Comparison of ENCODE assay signal across 24 cellular contexts in the genomic region with DNA sequence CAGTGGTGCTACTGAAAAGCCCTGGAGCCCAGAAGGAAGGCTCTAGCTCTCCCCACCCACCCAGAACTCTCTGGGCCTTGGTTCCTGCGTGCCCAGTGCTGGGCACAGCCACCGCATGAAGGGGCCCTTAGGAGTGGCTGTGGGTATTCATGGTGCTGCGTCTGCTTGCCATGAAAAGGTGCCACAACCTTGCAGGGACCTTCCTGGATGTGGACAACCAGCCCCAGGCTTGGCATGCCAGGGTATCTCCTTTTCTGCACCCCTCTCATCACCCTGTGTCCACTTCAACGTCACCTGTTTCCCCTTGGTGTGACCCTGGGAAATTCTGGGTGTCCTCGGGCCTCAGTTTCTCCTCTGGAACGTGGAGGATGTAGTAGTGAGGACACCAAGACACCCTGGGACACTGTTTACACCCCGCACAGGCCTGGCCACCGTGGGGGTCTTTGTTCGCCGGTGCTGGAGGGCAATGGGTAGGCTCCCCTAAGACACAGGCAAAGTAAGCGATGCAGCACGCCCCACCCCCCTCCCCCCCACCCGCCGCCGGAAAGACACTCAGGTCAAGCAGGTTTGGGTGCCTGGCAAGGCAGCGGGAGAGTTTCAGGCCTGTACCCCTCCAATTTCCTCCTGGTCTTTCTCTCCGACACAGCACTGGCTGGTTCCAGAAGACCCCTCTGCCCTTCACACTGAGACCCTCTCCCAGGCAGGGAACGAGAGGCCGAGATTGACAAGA. TPM values are rescaled to one million over a fixed set of nuclear protein-coding genes. Genes with fewer than 3 reads are reported as not detected.
DNase-seq lines count a peak whose midpoint lies in the region; ATAC-seq and TF ChIP-seq lines count a peak whose summit lies in the region.
"Had no signal": no experiment of that assay in that cellular context is flagged by ENCODE, and none has a peak within 500 bp of the region (broad histone marks: within the 10 kb centered on the region; RNA-seq: fewer than 3 reads in every experiment).

No MANE protein-coding gene starts in this region.

- peaks cover under 1 to 8% of the 10 kb centered on the region in 2 donors for H3K4me1 ChIP-seq in breast epithelium
- H3K4me1 ChIP-seq in esophagus (ENCODE audit: control insufficient read depth in 2 of 2, insufficient read depth in 2 of 2, low read length in 1 of 2): peaks cover 0 to 35% of the 10 kb centered on the region in 2 donors
- peaks cover 12 to 19% of the 10 kb centered on the region in 2 donors for H3K4me1 ChIP-seq in thyroid gland

- H3K4me3 ChIP-seq in breast epithelium: no peak overlapping the region
- peak overlapping the region in 1 of 2 donors; percentile 14 for H3K4me3 ChIP-seq in esophagus (ENCODE audit: low read depth in 1 of 2, low read length in 2 of 2)
- H3K4me3 ChIP-seq in thyroid gland (replicated peaks in 1 of 3): no peak overlapping the region
- H3K4me3 ChIP-seq: A549, Peyer's patch, SJCRH30, stomach, tibial nerve had no signal

- H3K9me3 ChIP-seq in breast epithelium (no peaks in the 10 kb centered on the region), esophagus (ENCODE audit: control insufficient read depth in 2 of 2, insufficient read depth in 1 of 2, low read depth in 1 of 2, low read length in 1 of 2) (no peaks in the 10 kb centered on the region), thyroid gland (no peaks in the 10 kb centered on the region)
- H3K9me3 ChIP-seq: A549, neutrophil, Peyer's patch, SJCRH30, stomach, tibial nerve had no signal

- DNase-seq in breast epithelium (ENCODE audit: low spot score in 2 of 2): peak in 1 of 2 donors; percentile 20
- DNase-seq in MCF 10A (ENCODE audit: unreplicated experiment): no peak
- no peak for DNase-seq in neural crest cell (ENCODE audit: low read depth, low spot score)
- DNase-seq in type B pancreatic cell (ENCODE audit: extremely low spot score, unreplicated experiment): no peak
- DNase-seq in omental fat pad (ENCODE audit: low spot score): no peak
- DNase-seq in thyroid gland: no peak
- DNase-seq: activated CD4-positive, alpha-beta memory T cell treated with anti-CD3 and anti-CD28 coated beads, Interleukin-2, amount 10 ng/mL, durations not matched to agents 7 days and 5 days; effector CD4-positive, alpha-beta T cell; H9; kidney glomerular epithelial cell; NCI-H1092; NCI-H2171; SJCRH30 had no signal

- H3K4me3 Mint-ChIP-seq in MCF 10A (ENCODE audit: unreplicated experiment) (no peak overlapping the region), neural crest cell (no peak overlapping the region), type B pancreatic cell (peak overlapping the region; percentile 34)
- H3K4me3 Mint-ChIP-seq: activated CD4-positive, alpha-beta memory T cell treated with anti-CD3 and anti-CD28 coated beads, Interleukin-2, amount 10 ng/mL, durations not matched to agents 7 days and 5 days; B cell; brain; H9; T-cell had no signal

- BruUV-seq in MCF 10A (replicated peaks; lab: Mats Ljungman, UMichigan): no TSS peak

- ATAC-seq in omental fat pad (ENCODE audit: low FRiP score) (no peak), HG02884 (IDR thresholded peaks at IDR 0.05; ENCODE audit: unreplicated experiment) (no peak)
- ATAC-seq: A549; activated CD4-positive, CD25-positive, alpha-beta regulatory T cell treated with anti-CD3 and anti-CD28 coated beads, Interleukin-2, amount 50 U/mL, for 24 hours; T-cell had no signal

- CTCF ChIA-PET in MCF 10A (lab: Yijun Ruan, JAX): interaction anchor here (0.6 kb wide), 1 partner anchor 363 kb away, joined by 3 read pairs; no protein-coding TSS in a partner anchor

- H3K36me3 ChIP-seq in breast epithelium (no peaks in the 10 kb centered on the region), esophagus (ENCODE audit: control insufficient read depth in 2 of 2, insufficient read depth in 2 of 2, low read length in 1 of 2) (no peaks in the 10 kb centered on the region), thyroid gland (no peaks in the 10 kb centered on the region)
- H3K36me3 ChIP-seq: neutrophil, Peyer's patch, SJCRH30, stomach, tibial nerve had no signal

- no peak for TF ChIP-seq POLR2A in breast epithelium (IDR thresholded peaks at IDR 0.05)
- TF ChIP-seq POLR2A in thyroid gland (IDR thresholded peaks at IDR 0.05): no peak

- H3K27ac ChIP-seq in breast epithelium: peak overlapping the region; percentile 71 to 82
- H3K27ac ChIP-seq in esophagus (ENCODE audit: low read depth in 2 of 2, low read length in 1 of 2): peak overlapping the region; percentile 96 to 97
- H3K27ac ChIP-seq in thyroid gland: peak overlapping the region in 1 of 3 donors; percentile 56
- H3K27ac ChIP-seq: A549, neutrophil, SJCRH30, stomach, tibial nerve had no signal

- intact Hi-C loops in breast epithelium (cut with DNase I; ENCODE audit: low total_unique reads) (loop anchor here (5.0 to 10.0 kb wide), 2 partner anchors 236 to 1481 kb away; a partner anchor contains a TSS), MCF 10A (cut with micrococcal nuclease) (no loop called here), thyroid gland (cut with DNase I) (loop anchor here (10.0 kb wide), 3 partner anchors 136 to 626 kb away; no protein-coding TSS in a partner anchor)

- WGBS in esophagus, 2 donors: 51 to 64% methylated on average over 19 of the region's 19 CpGs
- WGBS in thyroid gland, 2 donors: 58 to 73% methylated on average over 8 to 19 of the region's 19 CpGs

- H3K27ac Mint-ChIP-seq in MCF 10A (ENCODE audit: low read depth, unreplicated experiment) (no peak overlapping the region), neural crest cell (ENCODE audit: unreplicated experiment) (peak overlapping the region; percentile 50), type B pancreatic cell (peak overlapping the region; percentile 90)
- H3K27ac Mint-ChIP-seq: activated CD4-positive, alpha-beta memory T cell treated with anti-CD3 and anti-CD28 coated beads, Interleukin-2, amount 10 ng/mL, durations not matched to agents 7 days and 5 days; B cell; brain; T-cell had no signal

- POLR2A ChIA-PET in MCF 10A (lab: Yijun Ruan, JAX): interaction anchor here (0.6 to 0.8 kb wide), 2 partner anchors 10 to 106 kb away, joined by 4 read pairs; no protein-coding TSS in a partner anchor

- H3K36me3 Mint-ChIP-seq in MCF 10A (ENCODE audit: insufficient read depth, unreplicated experiment) (no peaks in the 10 kb centered on the region), neural crest cell (ENCODE audit: low read depth) (no peaks in the 10 kb centered on the region), type B pancreatic cell (no peaks in the 10 kb centered on the region)
- H3K36me3 Mint-ChIP-seq: brain, T-cell had no signal

- no peaks in the 10 kb centered on the region for H3K9me3 Mint-ChIP-seq in MCF 10A (ENCODE audit: unreplicated experiment)
- no peaks in the 10 kb centered on the region for H3K9me3 Mint-ChIP-seq in neural crest cell
- no peaks in the 10 kb centered on the region for H3K9me3 Mint-ChIP-seq in type B pancreatic cell
- H3K9me3 Mint-ChIP-seq: activated CD4-positive, alpha-beta memory T cell treated with anti-CD3 and anti-CD28 coated beads, Interleukin-2, amount 10 ng/mL, durations not matched to agents 7 days and 5 days; brain; T-cell had no signal

- no peaks in the 10 kb centered on the region for H3K27me3 ChIP-seq in breast epithelium
- H3K27me3 ChIP-seq in esophagus (ENCODE audit: control insufficient read depth in 1 of 2, insufficient read depth in 2 of 2, low read length in 2 of 2): no peaks in the 10 kb centered on the region
- H3K27me3 ChIP-seq in thyroid gland: no peaks in the 10 kb centered on the region
- H3K27me3 ChIP-seq: neutrophil, Peyer's patch, stomach, tibial nerve had no signal

- no peak for TF ChIP-seq CTCF in breast epithelium (IDR thresholded peaks at IDR 0.05)
- TF ChIP-seq CTCF in MCF 10A (IDR thresholded peaks at IDR 0.05; ENCODE audit: unreplicated experiment): no peak
- TF ChIP-seq CTCF in neural crest cell (conservative IDR thresholded peaks at IDR 0.05): no peak
- TF ChIP-seq CTCF in type B pancreatic cell (conservative IDR thresholded peaks at IDR 0.05): no peak
- TF ChIP-seq CTCF in omental fat pad (IDR thresholded peaks at IDR 0.05): no peak
- no peak for TF ChIP-seq CTCF in thyroid gland (IDR thresholded peaks at IDR 0.05)

- H3K4me1 Mint-ChIP-seq in MCF 10A (ENCODE audit: insufficient read depth, unreplicated experiment) (peaks cover 9% of the 10 kb centered on the region), neural crest cell (peaks cover 2% of the 10 kb centered on the region), type B pancreatic cell (ENCODE audit: unreplicated experiment) (peaks cover 8% of the 10 kb centered on the region)

- H3K27me3 Mint-ChIP-seq in MCF 10A (ENCODE audit: insufficient read depth, unreplicated experiment) (no peaks in the 10 kb centered on the region), neural crest cell (ENCODE audit: low read depth) (no peaks in the 10 kb centered on the region), type B pancreatic cell (no peaks in the 10 kb centered on the region)
- H3K27me3 Mint-ChIP-seq: brain had no signal

RNA-seq across cellular contexts. Expression of a gene that starts 34.8 kb away (rescaled TPM):
- total RNA-seq in breast epithelium (10 to 100 TPM; 17.0 to 21.6 (median 20.3) TPM), MCF 10A (2022) (19.7 and 25.5 TPM in 2 replicates), neural crest cell (35.7 and 36.8 TPM in 2 replicates), type B pancreatic cell (ENCODE audit: low replicate concordance) (26.3 and 34.1 TPM in 2 replicates), omental fat pad (10 to 100 TPM; 16.1 to 21.1 (median 19.1) TPM), thyroid gland (10 to 100 TPM; 18.6 to 33.9 (median 25.8) TPM)
- polyA plus RNA-seq in esophagus: 1 to 10 TPM; 5.7 to 7.9 TPM
